In the genomic region with DNA sequence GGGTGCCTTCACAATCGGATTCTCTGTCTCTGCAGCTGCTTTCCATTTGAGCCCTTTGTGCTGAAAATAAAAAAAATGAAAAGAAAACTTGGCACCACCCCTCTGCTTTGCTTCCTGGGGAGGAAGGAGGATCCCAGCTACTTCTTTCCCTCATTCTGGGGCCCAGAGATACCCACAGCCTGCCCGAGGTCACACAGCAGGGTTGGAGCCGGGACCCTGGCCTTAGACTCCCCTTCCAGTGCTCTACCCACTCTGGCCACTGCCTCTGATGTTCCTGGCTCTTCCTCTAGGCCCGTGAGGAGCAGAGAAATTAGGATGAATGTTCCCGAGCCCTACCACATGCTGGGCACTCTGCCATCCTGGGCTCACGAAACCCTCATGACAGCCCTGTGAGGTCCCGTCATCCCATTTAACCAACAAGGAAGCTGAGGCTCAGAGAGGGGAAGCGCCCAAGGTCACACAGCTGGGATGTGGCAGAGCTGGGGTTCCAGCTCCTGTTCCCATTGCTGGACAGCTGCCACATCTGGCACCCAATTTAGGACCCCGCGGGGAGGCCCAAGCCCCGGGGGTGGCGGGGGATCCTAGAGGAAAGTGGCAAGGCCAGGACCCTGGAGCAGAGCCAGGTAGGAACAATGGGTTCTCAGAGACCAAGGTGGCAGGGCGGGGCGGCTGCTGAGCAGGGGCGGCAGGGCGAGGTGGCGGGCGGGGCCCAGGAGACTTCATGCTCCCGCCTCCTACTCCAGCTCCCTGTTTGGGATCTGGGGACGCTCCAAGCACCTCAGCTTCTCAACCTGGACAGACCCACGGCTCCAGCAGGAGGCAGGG, we compare ENCODE assay signal across 10 cellular contexts.
DNase-seq lines count a peak whose midpoint lies in the region; ATAC-seq and TF ChIP-seq lines count a peak whose summit lies in the region.
"Had no signal": no experiment of that assay in that cellular context is flagged by ENCODE, and none has a peak within 500 bp of the region (broad histone marks: within the 10 kb centered on the region; RNA-seq: fewer than 3 reads in every experiment).

No MANE protein-coding gene starts in this region.

- ATAC-seq in HG03135 (IDR thresholded peaks at IDR 0.05; ENCODE audit: unreplicated experiment), result no peak

- H3K9me3 Mint-ChIP-seq in endodermal cell, result no peaks in the 10 kb centered on the region

- H3K27ac Mint-ChIP-seq in endodermal cell, result no peak overlapping the region

- no peaks in the 10 kb centered on the region for H3K4me1 ChIP-seq in endodermal cell (ENCODE audit: control insufficient read depth, insufficient read depth, low read length)
- peaks cover 0 to 6% of the 10 kb centered on the region in 2 donors for H3K4me1 ChIP-seq in muscle layer of duodenum (ENCODE audit: control insufficient read depth in 1 of 2, insufficient read depth in 2 of 2, low read length in 2 of 2)

- H3K4me1 Mint-ChIP-seq in endodermal cell, result peaks cover 9% of the 10 kb centered on the region

- no peak overlapping the region for H3K4me3 Mint-ChIP-seq in endodermal cell

- H3K36me3 ChIP-seq in endodermal cell (ENCODE audit: control insufficient read depth, insufficient read depth, low read length) (no peaks in the 10 kb centered on the region), muscle layer of duodenum (ENCODE audit: control insufficient read depth in 1 of 2, insufficient read depth in 2 of 2, low read length in 2 of 2) (no peaks in the 10 kb centered on the region)

- TF ChIP-seq CTCF in endodermal cell (conservative IDR thresholded peaks at IDR 0.05), result no peak
- no peak for TF ChIP-seq CTCF in GM20000 (IDR thresholded peaks at IDR 0.05; ENCODE audit: extremely low read depth, missing control alignments)

- H3K27me3 ChIP-seq in endodermal cell (ENCODE audit: control insufficient read depth, insufficient read depth, low read length, poor library complexity, severe bottlenecking) (no peaks in the 10 kb centered on the region), muscle layer of duodenum (ENCODE audit: low read depth, low read length) (no peaks in the 10 kb centered on the region)

- no peaks in the 10 kb centered on the region for H3K27me3 Mint-ChIP-seq in endodermal cell (ENCODE audit: insufficient read depth)

- DNase-seq in AG20443 (ENCODE audit: low spot score) (peak; percentile 80), NCI-H1105 (lab: John Stamatoyannopoulos, UW) (peak; percentile 72), endodermal cell (peak; percentile 83), NCI-H510A treated with DMSO at 0.1 percent for 48 hours (lab: John Stamatoyannopoulos, UW) (no peak), GM20000 (ENCODE audit: low spot score) (no peak), OCI-M2 (lab: John Stamatoyannopoulos, UW; ENCODE audit: unreplicated experiment) (no peak)
- DNase-seq: activated CD4-positive, alpha-beta T cell treated with anti-CD3 and anti-CD28 coated beads for 4 hours; NCI-H1417 had no signal

- no peaks in the 10 kb centered on the region for H3K9me3 ChIP-seq in endodermal cell (ENCODE audit: control insufficient read depth, low read length)
- no peaks in the 10 kb centered on the region for H3K9me3 ChIP-seq in muscle layer of duodenum (ENCODE audit: control insufficient read depth in 1 of 2, low read length in 2 of 2)

- no peak overlapping the region for H3K9ac ChIP-seq in endodermal cell (ENCODE audit: extremely low read depth, low read length, poor library complexity, severe bottlenecking)

- 82 to 91% methylated on average over 17 to 21 of the region's 21 CpGs for WGBS in endodermal cell (ENCODE audit: insufficient coverage in 1 of 2, insufficient read length in 1 of 2), 2 experiments

- H3K36me3 Mint-ChIP-seq in endodermal cell (ENCODE audit: low read depth), result no peaks in the 10 kb centered on the region

- H3K4me3 ChIP-seq in endodermal cell (ENCODE audit: low read length) (no peak overlapping the region), muscle layer of duodenum (ENCODE audit: low read depth in 1 of 2, low read length in 2 of 2) (peak overlapping the region in 1 of 2 donors; percentile 3)

- H3K27ac ChIP-seq in endodermal cell (ENCODE audit: low read depth, low read length) (no peak overlapping the region), muscle layer of duodenum (ENCODE audit: low read length) (peak overlapping the region; percentile 80)

Comparison
In these comparisons a context has a peak if more than half of its experiments do, and no peak if none do; other contexts are left out.
1. DNase-seq: peak in AG20443 (single experiment), NCI-H1105 (single experiment) and endodermal cell (single experiment); none in NCI-H510A treated with DMSO at 0.1 percent for 48 hours (single experiment), GM20000 (single experiment) and OCI-M2 (single experiment).